Comparison of ENCODE assay signal across 1 cellular context in the genomic region with DNA sequence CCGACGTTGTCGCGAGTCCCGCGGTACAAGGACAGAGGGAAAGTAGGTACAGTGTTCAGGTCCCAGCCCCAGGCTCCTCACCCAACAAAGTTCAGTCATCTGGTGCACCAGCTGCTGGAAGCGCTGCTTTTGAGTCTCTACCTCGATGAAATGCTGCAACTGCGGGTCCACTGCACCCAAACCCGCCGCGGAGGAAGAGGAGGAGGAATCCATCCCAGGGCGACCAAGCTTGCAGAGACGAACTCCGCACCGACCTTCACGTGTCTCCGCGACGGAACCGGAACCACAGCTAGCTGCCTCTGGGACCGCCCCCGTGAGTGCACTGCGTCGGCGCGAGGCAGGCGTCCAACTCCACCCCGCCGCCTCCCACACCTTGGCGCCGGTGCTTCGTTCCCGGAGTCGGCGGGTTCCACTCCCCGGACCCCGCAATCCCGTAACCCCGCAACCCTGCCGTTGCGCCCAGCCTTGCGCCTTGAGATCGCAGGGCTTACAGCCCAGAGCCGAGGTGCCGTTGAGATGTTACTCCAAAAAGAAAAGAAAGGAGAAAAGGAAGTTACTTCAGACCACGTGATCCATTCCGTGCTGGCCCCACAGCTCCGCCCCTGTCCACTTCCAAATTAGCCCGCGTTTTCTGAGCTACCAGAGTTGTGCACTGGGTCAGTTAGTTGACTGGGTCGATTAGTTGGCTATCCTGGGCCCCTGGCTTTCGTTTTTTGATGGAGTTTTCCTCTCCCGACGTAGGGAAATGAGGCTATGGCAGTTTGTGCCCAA.
TF ChIP-seq lines count a peak whose summit lies in the region.

Gene TIMM8A, minus strand, starts transcription at position 291 of the 771 bp plus-strand sequence. Its CDS starts 78 bp downstream, at position 213.

TF ChIP-seq in K562, 482 proteins besides CTCF, POLR2A, EP300 and RAD21 (continued from another document and continues in another):
- TF ChIP-seq, protein P1, sequence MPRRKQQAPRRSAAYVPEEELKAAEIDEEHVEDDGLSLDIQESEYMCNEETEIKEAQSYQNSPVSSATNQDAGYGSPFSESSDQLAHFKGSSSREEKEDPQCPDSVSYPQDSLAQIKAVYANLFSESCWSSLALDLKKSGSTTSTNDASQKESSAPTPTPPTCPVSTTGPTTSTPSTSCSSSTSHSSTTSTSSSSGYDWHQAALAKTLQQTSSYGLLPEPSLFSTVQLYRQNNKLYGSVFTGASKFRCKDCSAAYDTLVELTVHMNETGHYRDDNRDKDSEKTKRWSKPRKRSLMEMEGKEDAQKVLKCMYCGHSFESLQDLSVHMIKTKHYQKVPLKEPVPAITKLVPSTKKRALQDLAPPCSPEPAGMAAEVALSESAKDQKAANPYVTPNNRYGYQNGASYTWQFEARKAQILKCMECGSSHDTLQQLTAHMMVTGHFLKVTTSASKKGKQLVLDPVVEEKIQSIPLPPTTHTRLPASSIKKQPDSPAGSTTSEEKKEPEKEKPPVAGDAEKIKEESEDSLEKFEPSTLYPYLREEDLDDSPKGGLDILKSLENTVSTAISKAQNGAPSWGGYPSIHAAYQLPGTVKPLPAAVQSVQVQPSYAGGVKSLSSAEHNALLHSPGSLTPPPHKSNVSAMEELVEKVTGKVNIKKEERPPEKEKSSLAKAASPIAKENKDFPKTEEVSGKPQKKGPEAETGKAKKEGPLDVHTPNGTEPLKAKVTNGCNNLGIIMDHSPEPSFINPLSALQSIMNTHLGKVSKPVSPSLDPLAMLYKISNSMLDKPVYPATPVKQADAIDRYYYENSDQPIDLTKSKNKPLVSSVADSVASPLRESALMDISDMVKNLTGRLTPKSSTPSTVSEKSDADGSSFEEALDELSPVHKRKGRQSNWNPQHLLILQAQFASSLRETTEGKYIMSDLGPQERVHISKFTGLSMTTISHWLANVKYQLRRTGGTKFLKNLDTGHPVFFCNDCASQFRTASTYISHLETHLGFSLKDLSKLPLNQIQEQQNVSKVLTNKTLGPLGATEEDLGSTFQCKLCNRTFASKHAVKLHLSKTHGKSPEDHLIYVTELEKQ (CRISPR knock-in tag; IDR thresholded peaks at IDR 0.05): no peak
- no peak for TF ChIP-seq TFAM (CRISPR knock-in tag; conservative IDR thresholded peaks at IDR 0.05)
- TF ChIP-seq ARHGAP35 (IDR thresholded peaks at IDR 0.05; ENCODE audit: partially characterized antibody): no peak
- no peak for TF ChIP-seq TAF7 (tag; IDR thresholded peaks at IDR 0.05)
- no peak for TF ChIP-seq ZNF79 (CRISPR knock-in tag; IDR thresholded peaks at IDR 0.05; ENCODE audit: low read depth)
- TF ChIP-seq, protein P2, sequence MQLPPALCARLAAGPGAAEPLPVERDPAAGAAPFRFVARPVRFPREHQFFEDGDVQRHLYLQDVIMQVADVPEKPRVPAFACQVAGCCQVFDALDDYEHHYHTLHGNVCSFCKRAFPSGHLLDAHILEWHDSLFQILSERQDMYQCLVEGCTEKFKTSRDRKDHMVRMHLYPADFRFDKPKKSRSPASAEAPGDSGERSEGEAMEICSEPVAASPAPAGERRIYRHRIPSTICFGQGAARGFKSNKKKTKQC (CRISPR knock-in tag; IDR thresholded peaks at IDR 0.05): no peak
- TF ChIP-seq, protein P3, sequence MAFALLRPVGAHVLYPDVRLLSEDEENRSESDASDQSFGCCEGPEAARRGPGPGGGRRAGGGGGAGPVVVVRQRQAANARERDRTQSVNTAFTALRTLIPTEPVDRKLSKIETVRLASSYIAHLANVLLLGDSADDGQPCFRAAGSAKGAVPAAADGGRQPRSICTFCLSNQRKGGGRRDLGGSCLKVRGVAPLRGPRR (CRISPR knock-in tag; IDR thresholded peaks at IDR 0.05): no peak
- peak; percentile 23 for TF ChIP-seq HNRNPLL (IDR thresholded peaks at IDR 0.05; ENCODE audit: low read depth, low read length, poor library complexity, severe bottlenecking)
- TF ChIP-seq CREM (IDR thresholded peaks at IDR 0.05; ENCODE audit: low read depth): peak; percentile 71
- no peak for TF ChIP-seq ZFP1 (CRISPR knock-in tag; IDR thresholded peaks at IDR 0.05)
- no peak for TF ChIP-seq STAT5A (IDR thresholded peaks at IDR 0.05; ENCODE audit: borderline replicate concordance, low read length)
- no peak for TF ChIP-seq KLF16 (IDR thresholded peaks at IDR 0.05)
- no peak for TF ChIP-seq ZNF780A (CRISPR knock-in tag; IDR thresholded peaks at IDR 0.05)
- no peak for TF ChIP-seq ZNF347 (CRISPR knock-in tag; IDR thresholded peaks at IDR 0.05; ENCODE audit: low read depth)
- no peak for TF ChIP-seq PBX2 (CRISPR knock-in tag; IDR thresholded peaks at IDR 0.05; ENCODE audit: low read depth)
- TF ChIP-seq PBX2 (tag; conservative IDR thresholded peaks at IDR 0.05; ENCODE audit: low read depth): no peak
- TF ChIP-seq ZNF583 (CRISPR knock-in tag; IDR thresholded peaks at IDR 0.05): no peak
- no peak for TF ChIP-seq DDX20 (tag; IDR thresholded peaks at IDR 0.05; ENCODE audit: low read depth)
- no peak for TF ChIP-seq EWSR1 (IDR thresholded peaks at IDR 0.05; ENCODE audit: borderline replicate concordance, low read depth, partially characterized antibody)
- no peak for TF ChIP-seq PHF20 (IDR thresholded peaks at IDR 0.05; ENCODE audit: partially characterized antibody)
- no peak for TF ChIP-seq RUNX1 (IDR thresholded peaks at IDR 0.05; ENCODE audit: low read depth)
- TF ChIP-seq HNRNPK (IDR thresholded peaks at IDR 0.05; ENCODE audit: low read depth, low read length, poor library complexity, severe bottlenecking): no peak
- no peak for TF ChIP-seq ZSCAN32 (CRISPR knock-in tag; IDR thresholded peaks at IDR 0.05)
- TF ChIP-seq GABPB1 (CRISPR knock-in tag; IDR thresholded peaks at IDR 0.05): peak; percentile 78
- no peak for TF ChIP-seq NEUROD1 (IDR thresholded peaks at IDR 0.05; ENCODE audit: borderline replicate concordance, low read depth, low read length, partially characterized antibody)
- TF ChIP-seq ATF1 (CRISPR knock-in tag; IDR thresholded peaks at IDR 0.05): no peak
- TF ChIP-seq ATF1 (tag; IDR thresholded peaks at IDR 0.05): 0 out of 2 replicates have a peak, but pooled peaks have one; percentile 53
- TF ChIP-seq NFATC3 (IDR thresholded peaks at IDR 0.05): no peak
- TF ChIP-seq BRD4 (IDR thresholded peaks at IDR 0.05): no peak
- no peak for TF ChIP-seq NCOR1 (IDR thresholded peaks at IDR 0.05)
- TF ChIP-seq ESRRA (IDR thresholded peaks at IDR 0.05; ENCODE audit: borderline replicate concordance, low read depth): peak; percentile 75
- TF ChIP-seq L3MBTL2 (IDR thresholded peaks at IDR 0.05): peak; percentile 93
- no peak; the same call in 1 of the 2 replicates for TF ChIP-seq ARID1B (IDR thresholded peaks at IDR 0.05)
- no peak for TF ChIP-seq ZNF354B (CRISPR knock-in tag; IDR thresholded peaks at IDR 0.05)
- TF ChIP-seq ZFX (CRISPR knock-in tag; IDR thresholded peaks at IDR 0.05): no peak
- TF ChIP-seq MBD2 (IDR thresholded peaks at IDR 0.05; ENCODE audit: borderline replicate concordance, low read depth): peak; percentile 15; the same call in 1 of the 2 replicates
- no peak for TF ChIP-seq ZNF212 (CRISPR knock-in tag; IDR thresholded peaks at IDR 0.05)
- no peak for TF ChIP-seq ZNF311 (CRISPR knock-in tag; IDR thresholded peaks at IDR 0.05)
- TF ChIP-seq TRIM24 (IDR thresholded peaks at IDR 0.05): no peak
- no peak for TF ChIP-seq LEF1 (IDR thresholded peaks at IDR 0.05)
- no peak for TF ChIP-seq CEBPG (CRISPR knock-in tag; IDR thresholded peaks at IDR 0.05)
- TF ChIP-seq CEBPG (tag; conservative IDR thresholded peaks at IDR 0.05 in 1 of 2, IDR thresholded peaks at IDR 0.05 in 1 of 2): no peak
- TF ChIP-seq PRPF4 (IDR thresholded peaks at IDR 0.05; ENCODE audit: insufficient read depth, low read depth, low read length, poor library complexity, severe bottlenecking): no peak
- no peak for TF ChIP-seq NR4A1 (CRISPR knock-in tag; IDR thresholded peaks at IDR 0.05)
- TF ChIP-seq NR4A1 (tag; IDR thresholded peaks at IDR 0.05): no peak
- TF ChIP-seq SMAD4 (CRISPR knock-in tag; conservative IDR thresholded peaks at IDR 0.05): 0 out of 2 replicates have a peak, but pooled peaks have one; percentile 41
- TF ChIP-seq NCOA1 (IDR thresholded peaks at IDR 0.05; ENCODE audit: low read depth): no peak
- no peak for TF ChIP-seq ZNF707 (CRISPR knock-in tag; conservative IDR thresholded peaks at IDR 0.05)
- no peak for TF ChIP-seq MED1 (CRISPR knock-in tag; IDR thresholded peaks at IDR 0.05; ENCODE audit: borderline replicate concordance)
- TF ChIP-seq CREB5 (CRISPR knock-in tag; IDR thresholded peaks at IDR 0.05): no peak
- TF ChIP-seq, protein P4, sequence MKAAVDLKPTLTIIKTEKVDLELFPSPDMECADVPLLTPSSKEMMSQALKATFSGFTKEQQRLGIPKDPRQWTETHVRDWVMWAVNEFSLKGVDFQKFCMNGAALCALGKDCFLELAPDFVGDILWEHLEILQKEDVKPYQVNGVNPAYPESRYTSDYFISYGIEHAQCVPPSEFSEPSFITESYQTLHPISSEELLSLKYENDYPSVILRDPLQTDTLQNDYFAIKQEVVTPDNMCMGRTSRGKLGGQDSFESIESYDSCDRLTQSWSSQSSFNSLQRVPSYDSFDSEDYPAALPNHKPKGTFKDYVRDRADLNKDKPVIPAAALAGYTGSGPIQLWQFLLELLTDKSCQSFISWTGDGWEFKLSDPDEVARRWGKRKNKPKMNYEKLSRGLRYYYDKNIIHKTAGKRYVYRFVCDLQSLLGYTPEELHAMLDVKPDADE (conservative IDR thresholded peaks at IDR 0.05; ENCODE audit: control insufficient read depth, low read depth, low read length): no peak
- no peak for TF ChIP-seq XRCC3 (IDR thresholded peaks at IDR 0.05)
- TF ChIP-seq ZNF175 (CRISPR knock-in tag; IDR thresholded peaks at IDR 0.05; ENCODE audit: low read depth): no peak
- TF ChIP-seq ZNF146 (CRISPR knock-in tag; IDR thresholded peaks at IDR 0.05; ENCODE audit: unreplicated experiment): no peak
- peak; percentile 64 for TF ChIP-seq BHLHE40 (IDR thresholded peaks at IDR 0.05; ENCODE audit: low read length)
- no peak for TF ChIP-seq MAFG (tag; conservative IDR thresholded peaks at IDR 0.05)
- TF ChIP-seq CXXC5 (CRISPR knock-in tag; IDR thresholded peaks at IDR 0.05): peak; percentile 77
- no peak for TF ChIP-seq PPARD (CRISPR knock-in tag; IDR thresholded peaks at IDR 0.05)
- no peak for TF ChIP-seq RHOXF2B (CRISPR knock-in tag; conservative IDR thresholded peaks at IDR 0.05)
- no peak for TF ChIP-seq GATAD2B (IDR thresholded peaks at IDR 0.05; ENCODE audit: borderline replicate concordance)
- no peak for TF ChIP-seq ZNF184 (CRISPR knock-in tag; IDR thresholded peaks at IDR 0.05)
- no peak for TF ChIP-seq GATA2 (CRISPR knock-in tag; IDR thresholded peaks at IDR 0.05)
- TF ChIP-seq, protein P5, sequence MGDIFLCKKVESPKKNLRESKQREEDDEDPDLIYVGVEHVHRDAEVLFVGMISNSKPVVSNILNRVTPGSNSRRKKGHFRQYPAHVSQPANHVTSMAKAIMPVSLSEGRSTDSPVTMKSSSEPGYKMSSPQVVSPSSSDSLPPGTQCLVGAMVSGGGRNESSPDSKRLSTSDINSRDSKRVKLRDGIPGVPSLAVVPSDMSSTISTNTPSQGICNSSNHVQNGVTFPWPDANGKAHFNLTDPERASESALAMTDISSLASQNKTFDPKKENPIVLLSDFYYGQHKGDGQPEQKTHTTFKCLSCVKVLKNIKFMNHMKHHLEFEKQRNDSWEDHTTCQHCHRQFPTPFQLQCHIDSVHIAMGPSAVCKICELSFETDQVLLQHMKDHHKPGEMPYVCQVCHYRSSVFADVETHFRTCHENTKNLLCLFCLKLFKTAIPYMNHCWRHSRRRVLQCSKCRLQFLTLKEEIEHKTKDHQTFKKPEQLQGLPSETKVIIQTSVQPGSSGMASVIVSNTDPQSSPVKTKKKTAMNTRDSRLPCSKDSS (IDR thresholded peaks at IDR 0.05; ENCODE audit: low read depth, partially characterized antibody): no peak
- TF ChIP-seq POLR3A (IDR thresholded peaks at IDR 0.05; ENCODE audit: borderline replicate concordance, extremely low read depth, insufficient read depth, insufficient read length): no peak
- TF ChIP-seq MITF (IDR thresholded peaks at IDR 0.05): no peak
- TF ChIP-seq SRSF9 (IDR thresholded peaks at IDR 0.05; ENCODE audit: borderline replicate concordance, low read depth, low read length): no peak
- no peak for TF ChIP-seq CREBBP (IDR thresholded peaks at IDR 0.05; ENCODE audit: low read depth, low read length)
- no peak for TF ChIP-seq ZC3H11A (IDR thresholded peaks at IDR 0.05; ENCODE audit: low read depth, low read length)
